ENCODE assay signal across 1 cellular context in genomic region chr9:35112257-35113020, GRCh38.
TF ChIP-seq lines count a peak whose summit lies in the region.

No MANE protein-coding gene starts in this region.

TF ChIP-seq in GM12878, 131 proteins besides CTCF, POLR2A, EP300 and RAD21:
- TF ChIP-seq POLR2AphosphoS5 (IDR thresholded peaks at IDR 0.05; ENCODE audit: low read length) (no peak), KDM1A (IDR thresholded peaks at IDR 0.05; ENCODE audit: borderline replicate concordance) (no peak), SUZ12 (IDR thresholded peaks at IDR 0.05; ENCODE audit: unreplicated experiment) (no peak), SMARCA5 (IDR thresholded peaks at IDR 0.05) (no peak), GATAD2B (conservative IDR thresholded peaks at IDR 0.05; ENCODE audit: low read depth) (no peak), ASH2L (IDR thresholded peaks at IDR 0.05; ENCODE audit: borderline replicate concordance, low read depth) (no peak), HDGF (IDR thresholded peaks at IDR 0.05) (no peak), STAT3 (IDR thresholded peaks at IDR 0.05; ENCODE audit: low read depth, low read length) (no peak), HSF1 (IDR thresholded peaks at IDR 0.05; ENCODE audit: low read depth, low read length) (no peak), SREBF2 (IDR thresholded peaks at IDR 0.05; ENCODE audit: low read length) (no peak), ZSCAN29 (IDR thresholded peaks at IDR 0.05) (no peak), IKZF1 (conservative IDR thresholded peaks at IDR 0.05) (no peak), BCL11A (IDR thresholded peaks at IDR 0.05; ENCODE audit: low read depth, low read length) (no peak), EGR1 (IDR thresholded peaks at IDR 0.05; ENCODE audit: borderline replicate concordance in 1 of 2, low read depth in 2 of 2, low read length in 2 of 2) (no peak), ZNF217 (IDR thresholded peaks at IDR 0.05) (no peak), ZNF24 (IDR thresholded peaks at IDR 0.05) (no peak), CBX3 (IDR thresholded peaks at IDR 0.05; ENCODE audit: borderline replicate concordance, low read depth) (no peak)
